Comparison of ENCODE assay signal across 11 cellular contexts in the genomic region with DNA sequence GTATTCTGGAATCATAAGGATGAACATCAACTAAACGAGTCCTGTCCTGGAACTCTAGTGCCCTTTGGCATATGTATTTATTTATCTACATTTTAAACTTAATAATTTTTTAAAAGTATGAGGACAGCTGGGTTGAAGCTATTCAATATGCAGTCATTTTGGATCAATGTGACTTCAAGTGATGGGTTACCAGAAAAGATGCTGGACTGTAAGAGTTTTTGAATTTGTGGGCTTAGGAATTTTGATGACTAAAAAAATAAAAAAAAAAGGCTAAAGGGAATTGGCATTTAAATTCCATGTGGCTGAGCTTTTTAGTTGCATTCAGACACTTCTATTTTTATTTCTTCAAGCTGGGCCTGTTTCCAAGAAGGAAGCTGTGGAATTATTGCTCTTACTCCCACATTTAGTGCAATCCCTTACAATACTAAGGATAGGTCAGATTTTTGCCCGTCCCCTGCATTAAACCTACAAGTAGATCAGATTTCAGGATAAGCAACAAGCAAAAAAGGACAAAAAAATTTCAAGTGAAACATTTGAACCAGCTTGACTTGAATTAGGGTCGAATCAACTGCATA.
DNase-seq lines count a peak whose midpoint lies in the region; ATAC-seq, FAIRE-seq and TF ChIP-seq lines count a peak whose summit lies in the region.
"Had no signal": no experiment of that assay in that cellular context is flagged by ENCODE, and none has a peak within 500 bp of the region (broad histone marks: within the 10 kb centered on the region; RNA-seq: fewer than 3 reads in every experiment).

No MANE protein-coding gene starts in this region.

- intact Hi-C loops in dorsolateral prefrontal cortex (cut with DNase I): no loop called here

- no peak overlapping the region for H3K4me3 ChIP-seq in upper lobe of left lung
- no peak overlapping the region for H3K4me3 ChIP-seq in dorsolateral prefrontal cortex

- DNase-seq in medulla oblongata (ENCODE audit: extremely low spot score) (peak; percentile 30), upper lobe of left lung (no peak), GM20000 (ENCODE audit: low spot score) (no peak), dorsolateral prefrontal cortex (no peak)
- DNase-seq in activated CD4-positive, alpha-beta T cell treated with anti-CD3 and anti-CD28 coated beads for 4 hours: no peak
- DNase-seq: naive B cell, NCI-H345, T-cell had no signal

- H3K9me3 ChIP-seq in upper lobe of left lung: no peaks in the 10 kb centered on the region

- H3K4me1 ChIP-seq in upper lobe of left lung: peaks cover 0 to 9% (median 4%) of the 10 kb centered on the region in 4 donors

- ATAC-seq in upper lobe of left lung (ENCODE audit: low FRiP score in 2 of 2) (peak in 1 of 2 donors; percentile 75), GM21717 (IDR thresholded peaks at IDR 0.05; ENCODE audit: unreplicated experiment) (no peak)
- ATAC-seq: T-cell had no signal

- FAIRE-seq in endometrium (lab: Jason Lieb, UNC): peak; percentile 97

- no peaks in the 10 kb centered on the region for H3K27me3 ChIP-seq in upper lobe of left lung
- no peaks in the 10 kb centered on the region for H3K27me3 ChIP-seq in dorsolateral prefrontal cortex

- no peak for TF ChIP-seq EP300 in Ishikawa (IDR thresholded peaks at IDR 0.05; ENCODE audit: borderline replicate concordance)
- TF ChIP-seq EP300 in upper lobe of left lung (IDR thresholded peaks at IDR 0.05): no peak

- no peaks in the 10 kb centered on the region for H3K36me3 ChIP-seq in upper lobe of left lung

- TF ChIP-seq CTCF in upper lobe of left lung (IDR thresholded peaks at IDR 0.05): no peak
- no peak for TF ChIP-seq CTCF in GM20000 (IDR thresholded peaks at IDR 0.05; ENCODE audit: extremely low read depth, missing control alignments)
- no peak for TF ChIP-seq CTCF in dorsolateral prefrontal cortex (IDR thresholded peaks at IDR 0.05 in 54 of 56, conservative IDR thresholded peaks at IDR 0.05 in 2 of 56; ENCODE audit: low read depth in 1 of 56, partially characterized antibody in 56 of 56)

- no peak for TF ChIP-seq RAD21 in Ishikawa (IDR thresholded peaks at IDR 0.05; ENCODE audit: low read depth)

- no peak for TF ChIP-seq POLR2A in upper lobe of left lung (IDR thresholded peaks at IDR 0.05)

- H3K27ac ChIP-seq in upper lobe of left lung (peak overlapping the region; percentile 35 to 65 (median 48)), dorsolateral prefrontal cortex (peak overlapping the region in 21 of 59 donors; percentile 1 to 58 (median 35))

- 46 to 54% methylated on average over 3 of the region's 3 CpGs for WGBS in upper lobe of left lung, 2 donors

TF ChIP-seq in Ishikawa, 13 proteins besides CTCF, POLR2A, EP300 and RAD21:
- TF ChIP-seq, protein P1, sequence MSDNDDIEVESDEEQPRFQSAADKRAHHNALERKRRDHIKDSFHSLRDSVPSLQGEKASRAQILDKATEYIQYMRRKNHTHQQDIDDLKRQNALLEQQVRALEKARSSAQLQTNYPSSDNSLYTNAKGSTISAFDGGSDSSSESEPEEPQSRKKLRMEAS (IDR thresholded peaks at IDR 0.05): no peak
- TF ChIP-seq CREB1 (IDR thresholded peaks at IDR 0.05; ENCODE audit: low read depth) (no peak), REST (IDR thresholded peaks at IDR 0.05; ENCODE audit: low read depth) (no peak), YY1 (IDR thresholded peaks at IDR 0.05; ENCODE audit: low read depth) (no peak), NFIC (IDR thresholded peaks at IDR 0.05) (0 out of 2 replicates have a peak, but pooled peaks have one; percentile 12), USF1 (IDR thresholded peaks at IDR 0.05) (no peak), CEBPB (IDR thresholded peaks at IDR 0.05) (no peak), FOXM1 (IDR thresholded peaks at IDR 0.05; ENCODE audit: borderline replicate concordance, low read depth) (no peak)
